9 cellular contexts compared by ENCODE assay signal in genomic region chr20:13800728-13801134, GRCh38. TPM values are rescaled to one million over a fixed set of nuclear protein-coding genes. Genes with fewer than 3 reads are reported as not detected.
DNase-seq lines count a peak whose midpoint lies in the region; ATAC-seq and TF ChIP-seq lines count a peak whose summit lies in the region.
"Had no signal": no experiment of that assay in that cellular context is flagged by ENCODE, and none has a peak within 500 bp of the region (broad histone marks: within the 10 kb centered on the region; RNA-seq: fewer than 3 reads in every experiment).

No MANE protein-coding gene starts in this region.

- H3K4me1 ChIP-seq in testis: peaks cover 8% of the 10 kb centered on the region
- no peaks in the 10 kb centered on the region for H3K4me1 ChIP-seq in naive thymus-derived CD4-positive, alpha-beta T cell (ENCODE audit: control insufficient read depth in 2 of 2, insufficient read depth in 2 of 2, low read length in 2 of 2)

- POLR2A ChIA-PET in activated CD4-positive, alpha-beta T cell treated with anti-CD3 and anti-CD28 coated beads for 36 hours (lab: Charles Lee): no interaction called here
- POLR2A ChIA-PET in naive thymus-derived CD4-positive, alpha-beta T cell (lab: Charles Lee): no interaction called here

- no peaks in the 10 kb centered on the region for H3K9me3 ChIP-seq in testis
- no peaks in the 10 kb centered on the region for H3K9me3 ChIP-seq in naive thymus-derived CD4-positive, alpha-beta T cell (ENCODE audit: control insufficient read depth in 2 of 3, low read length in 3 of 3)
- H3K9me3 ChIP-seq: BLaER1 treated with 17β-estradiol and CSF1 and Interleukin-3, amounts not matched to agents 10 nM and 100 nM had no signal

- peaks cover 16% of the 10 kb centered on the region for H3K36me3 Mint-ChIP-seq in activated CD4-positive, alpha-beta T cell treated with anti-CD3 and anti-CD28 coated beads for 36 hours (ENCODE audit: low read depth)
- H3K36me3 Mint-ChIP-seq in naive thymus-derived CD4-positive, alpha-beta T cell: peaks cover 3 to 46% (median 28%) of the 10 kb centered on the region in 5 donors

- DNase-seq in activated CD4-positive, alpha-beta T cell treated with anti-CD3 and anti-CD28 coated beads for 36 hours: no peak
- no peak for DNase-seq in activated CD4-positive, alpha-beta T cell treated with anti-CD3 and anti-CD28 coated beads for 4 hours
- DNase-seq in left ventricle myocardium superior (peak; percentile 96), testis (peak; percentile 89), COLO829 (ENCODE audit: low spot score) (no peak)
- no peak for DNase-seq in naive thymus-derived CD4-positive, alpha-beta T cell

- H3K4me3 Mint-ChIP-seq in activated CD4-positive, alpha-beta T cell treated with anti-CD3 and anti-CD28 coated beads for 36 hours: no peak overlapping the region
- H3K4me3 Mint-ChIP-seq in naive thymus-derived CD4-positive, alpha-beta T cell: no peak overlapping the region

- no peak for ATAC-seq in activated CD4-positive, alpha-beta T cell treated with anti-CD3 and anti-CD28 coated beads for 36 hours
- ATAC-seq in left ventricle myocardium superior (peak; percentile 100), GM18858 (IDR thresholded peaks at IDR 0.05; ENCODE audit: unreplicated experiment) (no peak)
- no peak for ATAC-seq in naive thymus-derived CD4-positive, alpha-beta T cell

- intact Hi-C loops in activated CD4-positive, alpha-beta T cell treated with anti-CD3 and anti-CD28 coated beads for 36 hours (cut with DNase I, micrococcal nuclease): no loop called here
- intact Hi-C loops in left ventricle myocardium superior (cut with micrococcal nuclease): no loop called here
- intact Hi-C loops in testis (cut with DNase I; ENCODE audit: low total_unique reads): no loop called here
- intact Hi-C loops in naive thymus-derived CD4-positive, alpha-beta T cell (cut with micrococcal nuclease): no loop called here

- TF ChIP-seq POLR2A in testis (IDR thresholded peaks at IDR 0.05): no peak

- H3K27ac Mint-ChIP-seq in activated CD4-positive, alpha-beta T cell treated with anti-CD3 and anti-CD28 coated beads for 36 hours: peak overlapping the region; percentile 10
- peak overlapping the region in 1 of 9 donors; percentile 28 for H3K27ac Mint-ChIP-seq in naive thymus-derived CD4-positive, alpha-beta T cell

- no peaks in the 10 kb centered on the region for H3K36me3 ChIP-seq in testis (ENCODE audit: low read depth, missing control alignments)
- peaks cover 9 to 70% (median 17%) of the 10 kb centered on the region in 3 experiments for H3K36me3 ChIP-seq in naive thymus-derived CD4-positive, alpha-beta T cell (ENCODE audit: control insufficient read depth in 2 of 3, insufficient read depth in 3 of 3, low read length in 3 of 3)

- H3K9me3 Mint-ChIP-seq in activated CD4-positive, alpha-beta T cell treated with anti-CD3 and anti-CD28 coated beads for 36 hours (ENCODE audit: low read depth): no peaks in the 10 kb centered on the region
- no peaks in the 10 kb centered on the region for H3K9me3 Mint-ChIP-seq in naive thymus-derived CD4-positive, alpha-beta T cell

- TF ChIP-seq CTCF in VCaP (conservative IDR thresholded peaks at IDR 0.05) (no peak), testis (IDR thresholded peaks at IDR 0.05) (no peak)

- H3K27ac ChIP-seq in VCaP: peak overlapping the region; percentile 50
- peak overlapping the region in 1 of 2 donors; percentile 22 for H3K27ac ChIP-seq in testis
- no peak overlapping the region for H3K27ac ChIP-seq in naive thymus-derived CD4-positive, alpha-beta T cell (ENCODE audit: low read depth, low read length)
- H3K27ac ChIP-seq: BLaER1 treated with 17β-estradiol and CSF1 and Interleukin-3, amounts not matched to agents 10 nM and 100 nM had no signal

- no peak overlapping the region for H3K4me3 ChIP-seq in testis
- H3K4me3 ChIP-seq in naive thymus-derived CD4-positive, alpha-beta T cell (ENCODE audit: low read length): no peak overlapping the region
- H3K4me3 ChIP-seq: BLaER1 treated with 17β-estradiol and CSF1 and Interleukin-3, amounts not matched to agents 10 nM and 100 nM had no signal

- H3K4me1 Mint-ChIP-seq in activated CD4-positive, alpha-beta T cell treated with anti-CD3 and anti-CD28 coated beads for 36 hours: no peaks in the 10 kb centered on the region
- peaks cover 0 to 9% (median 5%) of the 10 kb centered on the region in 7 donors for H3K4me1 Mint-ChIP-seq in naive thymus-derived CD4-positive, alpha-beta T cell

- WGBS in testis, 2 donors: 22 to 36% methylated on average over 7 of the region's 7 CpGs

- H3K27me3 Mint-ChIP-seq in activated CD4-positive, alpha-beta T cell treated with anti-CD3 and anti-CD28 coated beads for 36 hours: no peaks in the 10 kb centered on the region
- H3K27me3 Mint-ChIP-seq in naive thymus-derived CD4-positive, alpha-beta T cell: no peaks in the 10 kb centered on the region

- no peaks in the 10 kb centered on the region for H3K27me3 ChIP-seq in testis
- H3K27me3 ChIP-seq in naive thymus-derived CD4-positive, alpha-beta T cell (ENCODE audit: control insufficient read depth in 2 of 2, insufficient read depth in 2 of 2, low read length in 2 of 2): no peaks in the 10 kb centered on the region
- H3K27me3 ChIP-seq: BLaER1 treated with 17β-estradiol and CSF1 and Interleukin-3, amounts not matched to agents 10 nM and 100 nM had no signal

- CTCF ChIA-PET in activated CD4-positive, alpha-beta T cell treated with anti-CD3 and anti-CD28 coated beads for 36 hours (lab: Charles Lee): interaction anchor here (1.0 to 1.6 kb wide), 3 partner anchors 10 to 39 kb away, joined by 3 to 5 read pairs (median 4); no protein-coding TSS in a partner anchor
- CTCF ChIA-PET in naive thymus-derived CD4-positive, alpha-beta T cell (lab: Charles Lee): no interaction called here

RNA-seq across cellular contexts. Expression of gene NDUFAF5, which starts 15.9 kb away (rescaled TPM):
- 10 to 100 TPM; 22.0 to 24.3 TPM for total RNA-seq in activated CD4-positive, alpha-beta T cell treated with anti-CD3 and anti-CD28 coated beads for 36 hours
- total RNA-seq in left ventricle myocardium superior (67.4 TPM), testis (10 to 100 TPM; 32.9 to 36.4 TPM)
- polyA plus RNA-seq in testis (ENCODE audit: insufficient read depth, low read depth, low replicate concordance): 50.5 TPM
- total RNA-seq in naive thymus-derived CD4-positive, alpha-beta T cell: 10 to 100 TPM; 23.8 to 43.6 (median 28.9) TPM
- polyA plus RNA-seq in naive thymus-derived CD4-positive, alpha-beta T cell: 1 to 10 TPM; 5.1 to 7.4 TPM

RNA-seq across cellular contexts. Expression of gene ESF1, which starts 16.0 kb away (rescaled TPM):
- 10 to 100 TPM; 22.0 to 23.1 TPM for total RNA-seq in activated CD4-positive, alpha-beta T cell treated with anti-CD3 and anti-CD28 coated beads for 36 hours
- 13.7 TPM for total RNA-seq in left ventricle myocardium superior
- total RNA-seq in testis: 10 to 100 TPM; 20.2 to 21.7 TPM
- polyA plus RNA-seq in testis (ENCODE audit: insufficient read depth, low read depth, low replicate concordance): 4.5 TPM
- total RNA-seq in naive thymus-derived CD4-positive, alpha-beta T cell: 10 to 100 TPM in 4 of 5 experiments, 1 to 10 TPM in 1; 7.9 to 16.9 (median 14.5) TPM
- 1 to 10 TPM; 7.2 to 8.5 TPM for polyA plus RNA-seq in naive thymus-derived CD4-positive, alpha-beta T cell

Comparison
In these comparisons a context has a peak if more than half of its experiments do, and no peak if none do; other contexts are left out.
1. DNase-seq: peak in left ventricle myocardium superior (single experiment) and testis (single experiment); none in activated CD4-positive, alpha-beta T cell treated with anti-CD3 and anti-CD28 coated beads for 36 hours (single experiment), activated CD4-positive, alpha-beta T cell treated with anti-CD3 and anti-CD28 coated beads for 4 hours (0 of 2), naive thymus-derived CD4-positive, alpha-beta T cell (0 of 9) and COLO829 (single experiment).